In the genomic region with DNA sequence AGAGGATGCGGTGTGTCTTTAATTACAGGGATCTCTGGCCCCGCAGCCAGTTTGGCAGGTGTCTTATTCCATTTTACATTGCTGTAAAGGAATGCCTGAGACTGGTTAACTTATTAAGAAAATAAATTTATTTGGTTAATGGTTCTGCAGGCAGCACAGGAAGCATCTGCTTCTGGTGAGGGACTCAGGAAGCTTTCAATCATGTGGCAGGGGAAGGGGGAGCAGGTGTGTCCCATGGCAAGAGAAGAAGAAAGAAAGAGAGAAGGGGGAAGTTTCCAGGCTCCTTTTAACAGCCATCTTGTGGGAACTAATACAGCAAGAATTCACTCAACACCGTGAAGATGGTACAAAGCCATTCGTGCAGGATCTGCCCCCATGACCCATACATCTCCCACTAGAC, we compare ENCODE assay signal across 18 cellular contexts.
DNase-seq lines count a peak whose midpoint lies in the region; ATAC-seq and TF ChIP-seq lines count a peak whose summit lies in the region.
"Had no signal": no experiment of that assay in that cellular context is flagged by ENCODE, and none has a peak within 500 bp of the region (broad histone marks: within the 10 kb centered on the region; RNA-seq: fewer than 3 reads in every experiment).

No MANE protein-coding gene starts in this region.

- CTCF ChIA-PET in activated naive CD4-positive, alpha-beta T cell treated with anti-CD3 and anti-CD28 coated beads, Interleukin-2, amount 10 ng/mL, durations not matched to agents 7 days and 5 days (lab: Charles Lee): no interaction called here

- no peaks in the 10 kb centered on the region for H3K27me3 ChIP-seq in BLaER1 treated with 17β-estradiol and CSF1 and Interleukin-3, amounts not matched to agents 10 nM and 100 nM
- H3K27me3 ChIP-seq in GM23338 (ENCODE audit: insufficient read depth): no peaks in the 10 kb centered on the region
- no peaks in the 10 kb centered on the region for H3K27me3 ChIP-seq in right cardiac atrium (ENCODE audit: control insufficient read depth, insufficient read depth)

- intact Hi-C loops in right cardiac atrium (cut with DNase I): no loop called here

- H3K9me3 Mint-ChIP-seq in nephron progenitor cell: no peaks in the 10 kb centered on the region
- H3K9me3 Mint-ChIP-seq in activated naive CD4-positive, alpha-beta T cell treated with anti-CD3 and anti-CD28 coated beads, Interleukin-2, amount 10 ng/mL, durations not matched to agents 7 days and 5 days: no peaks in the 10 kb centered on the region
- H3K9me3 Mint-ChIP-seq in GM23338: peaks cover 99% of the 10 kb centered on the region
- H3K9me3 Mint-ChIP-seq: CD4-positive, alpha-beta T cell had no signal

- H3K27ac ChIP-seq in BLaER1 treated with 17β-estradiol and CSF1 and Interleukin-3, amounts not matched to agents 10 nM and 100 nM: peak overlapping the region in 4 of 11 experiments; percentile 16 to 41 (median 29); a peak in 6 of 22 replicates
- H3K27ac ChIP-seq in GM23338 (ENCODE audit: low read depth) (no peak overlapping the region), right cardiac atrium (ENCODE audit: low read length) (no peak overlapping the region)
- H3K27ac ChIP-seq: C4-2B had no signal

- no peak overlapping the region; a peak in 1 of 22 replicates for H3K9ac ChIP-seq in BLaER1 treated with 17β-estradiol and CSF1 and Interleukin-3, amounts not matched to agents 10 nM and 100 nM

- 68% methylated on average over 4 of the region's 4 CpGs for WGBS in right cardiac atrium

- no peaks in the 10 kb centered on the region for H4K20me1 ChIP-seq in BLaER1 treated with 17β-estradiol and CSF1 and Interleukin-3, amounts not matched to agents 10 nM and 100 nM
- no peaks in the 10 kb centered on the region for H4K20me1 ChIP-seq in GM23338 (replicated peaks; ENCODE audit: insufficient read depth)

- no peaks in the 10 kb centered on the region; a peak in 2 of 22 replicates for H3K9me3 ChIP-seq in BLaER1 treated with 17β-estradiol and CSF1 and Interleukin-3, amounts not matched to agents 10 nM and 100 nM (replicated peaks in 1 of 11)
- no peaks in the 10 kb centered on the region for H3K9me3 ChIP-seq in right cardiac atrium (ENCODE audit: control insufficient read depth, low read length)
- H3K9me3 ChIP-seq: HAP-1 had no signal

- H3K4me2 ChIP-seq in BLaER1 treated with 17β-estradiol and CSF1 and Interleukin-3, amounts not matched to agents 10 nM and 100 nM: peak overlapping the region in 10 of 11 experiments; percentile 7 to 77 (median 60); a peak in 18 of 22 replicates
- H3K4me2 ChIP-seq in GM23338: no peak overlapping the region

- H3K4me1 ChIP-seq in BLaER1 treated with 17β-estradiol and CSF1 and Interleukin-3, amounts not matched to agents 10 nM and 100 nM: peaks cover 0 to 42% (median 22%) of the 10 kb centered on the region in 10 experiments; a peak in 16 of 20 replicates
- H3K4me1 ChIP-seq in GM23338 (ENCODE audit: insufficient read depth) (no peaks in the 10 kb centered on the region; the same call in 1 of the 2 replicates), right cardiac atrium (ENCODE audit: control insufficient read depth, insufficient read depth, low read length) (no peaks in the 10 kb centered on the region)
- H3K4me1 ChIP-seq: HAP-1 had no signal

- H3K9me2 ChIP-seq in GM23338 (ENCODE audit: insufficient read depth): no peaks in the 10 kb centered on the region

- H3K27ac Mint-ChIP-seq in nephron progenitor cell (peak overlapping the region; percentile 7), GM23338 (no peak overlapping the region)
- H3K27ac Mint-ChIP-seq in activated naive CD4-positive, alpha-beta T cell treated with anti-CD3 and anti-CD28 coated beads, Interleukin-2, amount 10 ng/mL, durations not matched to agents 7 days and 5 days: no peak overlapping the region
- H3K27ac Mint-ChIP-seq: CD4-positive, alpha-beta T cell; IgD-negative memory B cell had no signal

- H3K4me3 Mint-ChIP-seq in nephron progenitor cell (no peak overlapping the region), GM23338 (no peak overlapping the region)
- H3K4me3 Mint-ChIP-seq in activated naive CD4-positive, alpha-beta T cell treated with anti-CD3 and anti-CD28 coated beads, Interleukin-2, amount 10 ng/mL, durations not matched to agents 7 days and 5 days: no peak overlapping the region
- H3K4me3 Mint-ChIP-seq: CD4-positive, alpha-beta T cell; IgD-negative memory B cell had no signal

- H3K4me1 Mint-ChIP-seq in nephron progenitor cell (peaks cover 64% of the 10 kb centered on the region), GM23338 (no peaks in the 10 kb centered on the region)
- H3K4me1 Mint-ChIP-seq in activated naive CD4-positive, alpha-beta T cell treated with anti-CD3 and anti-CD28 coated beads, Interleukin-2, amount 10 ng/mL, durations not matched to agents 7 days and 5 days: no peaks in the 10 kb centered on the region
- H3K4me1 Mint-ChIP-seq: IgD-negative memory B cell had no signal

- H3K27me3 Mint-ChIP-seq in nephron progenitor cell (ENCODE audit: low read depth, poor library complexity) (peaks cover 2% of the 10 kb centered on the region), GM23338 (ENCODE audit: insufficient read depth, low read depth, poor library complexity) (peaks cover under 1% of the 10 kb centered on the region)
- no peaks in the 10 kb centered on the region for H3K27me3 Mint-ChIP-seq in activated naive CD4-positive, alpha-beta T cell treated with anti-CD3 and anti-CD28 coated beads, Interleukin-2, amount 10 ng/mL, durations not matched to agents 7 days and 5 days
- H3K27me3 Mint-ChIP-seq: CD4-positive, alpha-beta T cell; IgD-negative memory B cell had no signal

- ATAC-seq in GM23338 (no peak), right cardiac atrium (no peak)
- ATAC-seq: HepG2 had no signal

- H3K36me3 Mint-ChIP-seq in nephron progenitor cell (ENCODE audit: low read depth): no peaks in the 10 kb centered on the region
- no peaks in the 10 kb centered on the region for H3K36me3 Mint-ChIP-seq in activated naive CD4-positive, alpha-beta T cell treated with anti-CD3 and anti-CD28 coated beads, Interleukin-2, amount 10 ng/mL, durations not matched to agents 7 days and 5 days
- peaks cover 32% of the 10 kb centered on the region; the same call in 2 of the 3 replicates for H3K36me3 Mint-ChIP-seq in GM23338 (ENCODE audit: low read depth)
- H3K36me3 Mint-ChIP-seq: IgD-negative memory B cell had no signal

- H2AFZ ChIP-seq in GM23338: no peak overlapping the region

- no peaks in the 10 kb centered on the region for H3K79me2 ChIP-seq in GM23338 (replicated peaks; ENCODE audit: insufficient read depth)

- DNase-seq in KG1 (lab: John Stamatoyannopoulos, UW): peak; percentile 45
- peak; percentile 43 for DNase-seq in UCSD-AML1 (lab: John Stamatoyannopoulos, UW; ENCODE audit: unreplicated experiment)
- no peak for DNase-seq in nephron progenitor cell
- no peak for DNase-seq in NCI-H146 treated with DMSO at 0.1 percent for 48 hours (lab: John Stamatoyannopoulos, UW; ENCODE audit: unreplicated experiment)
- DNase-seq in activated naive CD4-positive, alpha-beta T cell treated with anti-CD3 and anti-CD28 coated beads, Interleukin-2, amount 10 ng/mL, durations not matched to agents 7 days and 5 days: no peak
- no peak for DNase-seq in GM23338 (ENCODE audit: low spot score)
- DNase-seq in right cardiac atrium: no peak
- DNase-seq: 8988T; CD4-positive, alpha-beta T cell; DMS 273 treated with DMSO at 0.1 percent for 48 hours; DMS53; DND-41; EL had no signal

- no peak overlapping the region for H3K4me3 ChIP-seq in BLaER1 treated with 17β-estradiol and CSF1 and Interleukin-3, amounts not matched to agents 10 nM and 100 nM
- H3K4me3 ChIP-seq in GM23338: no peak overlapping the region
- no peak overlapping the region for H3K4me3 ChIP-seq in right cardiac atrium (ENCODE audit: low read length)
- H3K4me3 ChIP-seq: HAP-1 had no signal

- TF ChIP-seq CTCF in nephron progenitor cell (IDR thresholded peaks at IDR 0.05) (no peak), GM23338 (conservative IDR thresholded peaks at IDR 0.05; ENCODE audit: low read depth in 2 of 2) (no peak)

- H3F3A ChIP-seq in GM23338 (replicated peaks; ENCODE audit: low read depth): no peaks in the 10 kb centered on the region

- no peaks in the 10 kb centered on the region for H3K36me3 ChIP-seq in BLaER1 treated with 17β-estradiol and CSF1 and Interleukin-3, amounts not matched to agents 10 nM and 100 nM
- no peaks in the 10 kb centered on the region for H3K36me3 ChIP-seq in GM23338 (ENCODE audit: insufficient read depth)
- H3K36me3 ChIP-seq: HAP-1 had no signal

TF ChIP-seq in GM23338, 12 proteins besides CTCF, POLR2A, EP300 and RAD21:
- no peak for TF ChIP-seq ZNF114 (CRISPR knock-in tag; IDR thresholded peaks at IDR 0.05)
- TF ChIP-seq CREB1 (CRISPR knock-in tag; IDR thresholded peaks at IDR 0.05; ENCODE audit: low read depth): no peak
- TF ChIP-seq NANOG (IDR thresholded peaks at IDR 0.05; ENCODE audit: borderline replicate concordance): no peak
- no peak for TF ChIP-seq EZH2phosphoT487 (IDR thresholded peaks at IDR 0.05; ENCODE audit: unreplicated experiment)
- no peak for TF ChIP-seq POLR2AphosphoS5 (IDR thresholded peaks at IDR 0.05; ENCODE audit: low read depth)
- TF ChIP-seq ZNF331 (CRISPR knock-in tag; IDR thresholded peaks at IDR 0.05; ENCODE audit: low read depth): no peak
- TF ChIP-seq, protein P1, sequence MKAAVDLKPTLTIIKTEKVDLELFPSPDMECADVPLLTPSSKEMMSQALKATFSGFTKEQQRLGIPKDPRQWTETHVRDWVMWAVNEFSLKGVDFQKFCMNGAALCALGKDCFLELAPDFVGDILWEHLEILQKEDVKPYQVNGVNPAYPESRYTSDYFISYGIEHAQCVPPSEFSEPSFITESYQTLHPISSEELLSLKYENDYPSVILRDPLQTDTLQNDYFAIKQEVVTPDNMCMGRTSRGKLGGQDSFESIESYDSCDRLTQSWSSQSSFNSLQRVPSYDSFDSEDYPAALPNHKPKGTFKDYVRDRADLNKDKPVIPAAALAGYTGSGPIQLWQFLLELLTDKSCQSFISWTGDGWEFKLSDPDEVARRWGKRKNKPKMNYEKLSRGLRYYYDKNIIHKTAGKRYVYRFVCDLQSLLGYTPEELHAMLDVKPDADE (IDR thresholded peaks at IDR 0.05): no peak

Comparison
In these comparisons a context has a peak if more than half of its experiments do, and no peak if none do; other contexts are left out.
1. DNase-seq: peak in KG1 (single experiment) and UCSD-AML1 (single experiment); none in nephron progenitor cell (single experiment), NCI-H146 treated with DMSO at 0.1 percent for 48 hours (single experiment), activated naive CD4-positive, alpha-beta T cell treated with anti-CD3 and anti-CD28 coated beads, Interleukin-2, amount 10 ng/mL, durations not matched to agents 7 days and 5 days (single experiment), GM23338 (single experiment) and right cardiac atrium (0 of 3).